21 cellular contexts compared by ENCODE assay signal in the genomic region with DNA sequence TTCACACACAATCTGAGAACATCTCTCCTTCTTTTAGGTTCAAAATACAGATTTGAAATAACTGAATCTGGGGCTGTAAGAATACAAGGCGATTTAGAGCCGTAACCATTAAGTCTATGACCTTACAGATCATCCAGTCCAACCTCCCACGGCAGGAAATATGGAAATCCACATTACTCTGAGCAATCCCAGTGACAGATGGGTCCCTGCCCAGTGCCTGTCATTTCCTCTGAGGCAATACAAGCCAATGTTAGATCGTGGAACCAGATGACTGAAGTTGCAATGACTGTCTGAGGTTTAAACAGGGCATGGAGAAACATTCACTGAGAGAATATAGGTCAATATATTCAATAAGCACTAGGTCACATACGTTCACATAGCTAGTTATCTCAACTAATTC.
DNase-seq lines count a peak whose midpoint lies in the region; FAIRE-seq and TF ChIP-seq lines count a peak whose summit lies in the region.
"Had no signal": no experiment of that assay in that cellular context is flagged by ENCODE, and none has a peak within 500 bp of the region (broad histone marks: within the 10 kb centered on the region; RNA-seq: fewer than 3 reads in every experiment).

No MANE protein-coding gene starts in this region.

- H3K4me1 ChIP-seq in breast epithelium (no peaks in the 10 kb centered on the region), SK-N-SH (ENCODE audit: control insufficient read depth in 1 of 2, insufficient read depth in 2 of 2, low read depth in 1 of 2, low read length in 1 of 2) (no peaks in the 10 kb centered on the region)
- H3K4me1 ChIP-seq: BLaER1 had no signal

- H4K20me1 ChIP-seq in SK-N-SH (ENCODE audit: insufficient read depth), result no peaks in the 10 kb centered on the region
- H4K20me1 ChIP-seq: BLaER1 had no signal

- intact Hi-C loops in MCF 10A (cut with micrococcal nuclease) (no loop called here), breast epithelium (cut with DNase I; ENCODE audit: low total_unique reads) (no loop called here)

- DNase-seq in MCF 10A (ENCODE audit: unreplicated experiment), result peak; percentile 39
- DNase-seq in breast epithelium (ENCODE audit: low spot score in 2 of 2), result no peak
- peak; percentile 84 for DNase-seq in bronchial epithelial cell (ENCODE audit: low read depth)
- peak; percentile 16 for DNase-seq in glomerular visceral epithelial cell (ENCODE audit: extremely low spot score)
- DNase-seq in SK-N-SH, result no peak
- DNase-seq in NCI-H774 (lab: John Stamatoyannopoulos, UW), result no peak
- no peak for DNase-seq in central memory CD4-positive, alpha-beta T cell
- DNase-seq in SKM-1 (lab: John Stamatoyannopoulos, UW; ENCODE audit: unreplicated experiment), result no peak
- DNase-seq: CD8-positive, alpha-beta memory T cell; DMS 273 treated with DMSO at 0.1 percent for 48 hours; GF-D8; GOT3; KBM-7; NCI-H1417 treated with DMSO at 0.1 percent for 48 hours; NCI-H2029 treated with DMSO at 0.1 percent for 48 hours; NCI-H510A; NCI-H82; SHP77 had no signal

- no peak for TF ChIP-seq RAD21 in SK-N-SH (IDR thresholded peaks at IDR 0.05; ENCODE audit: low read length)

- no peak overlapping the region for H3K4me3 Mint-ChIP-seq in MCF 10A (ENCODE audit: unreplicated experiment)
- H3K4me3 Mint-ChIP-seq: CD8-positive, alpha-beta memory T cell had no signal

- H3K9me2 ChIP-seq in SK-N-SH, result no peaks in the 10 kb centered on the region

- TF ChIP-seq CTCF in MCF 10A (IDR thresholded peaks at IDR 0.05; ENCODE audit: unreplicated experiment) (no peak), breast epithelium (IDR thresholded peaks at IDR 0.05) (no peak), bronchial epithelial cell (IDR thresholded peaks at IDR 0.05; ENCODE audit: insufficient read depth, low read length, severe bottlenecking) (no peak), SK-N-SH (IDR thresholded peaks at IDR 0.05) (no peak)

- no peak for FAIRE-seq in bronchial epithelial cell (lab: Jason Lieb, UNC)
- FAIRE-seq: GM12892 had no signal

- H2AFZ ChIP-seq in SK-N-SH (ENCODE audit: low read depth), result no peak overlapping the region

- no peak overlapping the region for H3K4me2 ChIP-seq in SK-N-SH
- H3K4me2 ChIP-seq: BLaER1 had no signal

- H3K9me3 Mint-ChIP-seq in MCF 10A (ENCODE audit: unreplicated experiment), result no peaks in the 10 kb centered on the region

- POLR2A ChIA-PET in MCF 10A (lab: Yijun Ruan, JAX), result interaction anchor here (1.0 to 1.7 kb wide), 5 partner anchors 11 to 140 kb away, joined by 3 to 5 read pairs (median 3); no protein-coding TSS in a partner anchor
- POLR2A ChIA-PET in SK-N-SH (lab: Yijun Ruan, JAX), result no interaction called here

- WGBS in SK-N-SH (ENCODE audit: low lambda C conversion rate), result 22% methylated on average over 5 of the region's 5 CpGs

- H3K27ac Mint-ChIP-seq in MCF 10A (ENCODE audit: low read depth, unreplicated experiment), result peak overlapping the region; percentile 42
- H3K27ac Mint-ChIP-seq: CD8-positive, alpha-beta memory T cell had no signal

- no TSS peak for BruUV-seq in MCF 10A (replicated peaks; lab: Mats Ljungman, UMichigan)

- no peak for TF ChIP-seq EP300 in SK-N-SH (IDR thresholded peaks at IDR 0.05; ENCODE audit: borderline replicate concordance in 1 of 2, low read depth in 1 of 2, low read length in 1 of 2)

- H3K36me3 ChIP-seq in breast epithelium, result no peaks in the 10 kb centered on the region
- no peaks in the 10 kb centered on the region for H3K36me3 ChIP-seq in bronchial epithelial cell (ENCODE audit: control insufficient read depth, insufficient read depth, low read length)
- H3K36me3 ChIP-seq in SK-N-SH (replicated peaks in 1 of 2; ENCODE audit: control insufficient read depth in 1 of 2, insufficient read depth in 2 of 2, low read length in 1 of 2), result no peaks in the 10 kb centered on the region
- H3K36me3 ChIP-seq: BLaER1 had no signal

- H3K4me3 ChIP-seq in breast epithelium (no peak overlapping the region), bronchial epithelial cell (ENCODE audit: low read depth, low read length) (no peak overlapping the region), SK-N-SH (ENCODE audit: low read depth in 2 of 2, low read length in 1 of 2) (no peak overlapping the region)
- H3K4me3 ChIP-seq: BLaER1 had no signal

- H3K27me3 ChIP-seq in breast epithelium (no peaks in the 10 kb centered on the region), bronchial epithelial cell (ENCODE audit: control insufficient read depth, insufficient read depth, low read length) (no peaks in the 10 kb centered on the region), SK-N-SH (ENCODE audit: insufficient read depth) (no peaks in the 10 kb centered on the region)
- H3K27me3 ChIP-seq: BLaER1 had no signal

- peaks cover 16% of the 10 kb centered on the region for H3K4me1 Mint-ChIP-seq in MCF 10A (ENCODE audit: insufficient read depth, unreplicated experiment)
- H3K4me1 Mint-ChIP-seq: CD8-positive, alpha-beta memory T cell had no signal

- no peaks in the 10 kb centered on the region for H3F3A ChIP-seq in SK-N-SH (replicated peaks; ENCODE audit: insufficient read depth)

- CTCF ChIA-PET in MCF 10A (lab: Yijun Ruan, JAX) (interaction anchor here (1.4 to 4.3 kb wide), 3 partner anchors 19 to 338 kb away, joined by 3 to 18 read pairs (median 9); no protein-coding TSS in a partner anchor), SK-N-SH (lab: Yijun Ruan, JAX) (no interaction called here)

- no peak overlapping the region for H3K9ac ChIP-seq in SK-N-SH
- H3K9ac ChIP-seq: BLaER1 had no signal

- TF ChIP-seq POLR2A in breast epithelium (IDR thresholded peaks at IDR 0.05), result no peak

- no peaks in the 10 kb centered on the region for H3K36me3 Mint-ChIP-seq in MCF 10A (ENCODE audit: insufficient read depth, unreplicated experiment)
- H3K36me3 Mint-ChIP-seq: CD8-positive, alpha-beta memory T cell had no signal

- no peak overlapping the region for H3K27ac ChIP-seq in breast epithelium
- no peak overlapping the region for H3K27ac ChIP-seq in SK-N-SH (ENCODE audit: low read depth in 2 of 2, low read length in 1 of 2)
- H3K27ac ChIP-seq: 22Rv1, BLaER1 had no signal

- H3K9me3 ChIP-seq in breast epithelium (no peaks in the 10 kb centered on the region), SK-N-SH (no peaks in the 10 kb centered on the region)
- H3K9me3 ChIP-seq: BLaER1 had no signal

- H3K79me2 ChIP-seq in SK-N-SH (ENCODE audit: insufficient read depth), result no peaks in the 10 kb centered on the region

- H3K27me3 Mint-ChIP-seq in MCF 10A (ENCODE audit: insufficient read depth, unreplicated experiment), result no peaks in the 10 kb centered on the region
- H3K27me3 Mint-ChIP-seq: CD8-positive, alpha-beta memory T cell had no signal

TF ChIP-seq in SK-N-SH, 30 proteins besides CTCF, POLR2A, EP300 and RAD21:
- TF ChIP-seq RFX5 (IDR thresholded peaks at IDR 0.05; ENCODE audit: low read length) (no peak), MEF2A (IDR thresholded peaks at IDR 0.05; ENCODE audit: borderline replicate concordance, low read depth) (no peak), CHD2 (IDR thresholded peaks at IDR 0.05; ENCODE audit: low read length, partially characterized antibody) (no peak), GATA2 (CRISPR knock-in tag; IDR thresholded peaks at IDR 0.05) (no peak)

Comparison
In these comparisons a context has a peak if more than half of its experiments do, and no peak if none do; other contexts are left out.
1. DNase-seq: peak in MCF 10A (single experiment), bronchial epithelial cell (single experiment) and glomerular visceral epithelial cell (single experiment); none in breast epithelium (0 of 2), SK-N-SH (single experiment), NCI-H774 (single experiment), central memory CD4-positive, alpha-beta T cell (single experiment) and SKM-1 (single experiment).